Comparison of ENCODE assay signal across 2 cellular contexts in the genomic region with DNA sequence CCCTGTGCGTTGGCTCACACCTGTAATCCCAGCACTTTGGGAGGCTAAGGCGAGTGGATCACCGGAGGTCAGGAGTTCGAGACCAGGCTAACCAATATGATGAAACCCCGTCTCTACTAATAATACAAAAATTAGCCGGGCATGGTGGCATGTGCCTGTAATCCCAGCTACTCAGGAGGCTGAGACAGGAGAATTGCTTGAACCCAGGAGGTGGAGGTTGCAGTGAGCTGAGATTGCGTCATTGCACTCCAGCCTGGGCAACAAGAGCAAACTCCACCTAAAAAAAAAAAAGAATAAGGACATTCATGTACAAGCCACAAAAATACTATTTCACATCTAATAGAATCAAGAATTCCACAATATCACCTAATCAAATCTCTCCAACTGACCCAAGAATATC.
A peak's percentile ranks its signal among the peaks of the same experiment; 100 is the strongest.
TF ChIP-seq lines count a peak whose summit lies in the region.
"Not testable (repeated sequence)": the region's sequence is repeated elsewhere in the genome, so short reads cannot be mapped to it uniquely, and the experiment has no call there.

No MANE protein-coding gene starts in this region.

TF ChIP-seq in A549, 52 proteins besides CTCF, POLR2A, EP300 and RAD21:
- peak; percentile 30 to 46; a peak in 2 of 4 replicates for TF ChIP-seq CEBPB (IDR thresholded peaks at IDR 0.05)

TF ChIP-seq in HepG2, 621 proteins besides CTCF, POLR2A, EP300 and RAD21:
- TF ChIP-seq ATF7 (IDR thresholded peaks at IDR 0.05) = peak; percentile 42; the same call in 1 of the 2 replicates
- TF ChIP-seq ATF7 (CRISPR knock-in tag; IDR thresholded peaks at IDR 0.05) = not testable (repeated sequence)
- TF ChIP-seq, protein P1, sequence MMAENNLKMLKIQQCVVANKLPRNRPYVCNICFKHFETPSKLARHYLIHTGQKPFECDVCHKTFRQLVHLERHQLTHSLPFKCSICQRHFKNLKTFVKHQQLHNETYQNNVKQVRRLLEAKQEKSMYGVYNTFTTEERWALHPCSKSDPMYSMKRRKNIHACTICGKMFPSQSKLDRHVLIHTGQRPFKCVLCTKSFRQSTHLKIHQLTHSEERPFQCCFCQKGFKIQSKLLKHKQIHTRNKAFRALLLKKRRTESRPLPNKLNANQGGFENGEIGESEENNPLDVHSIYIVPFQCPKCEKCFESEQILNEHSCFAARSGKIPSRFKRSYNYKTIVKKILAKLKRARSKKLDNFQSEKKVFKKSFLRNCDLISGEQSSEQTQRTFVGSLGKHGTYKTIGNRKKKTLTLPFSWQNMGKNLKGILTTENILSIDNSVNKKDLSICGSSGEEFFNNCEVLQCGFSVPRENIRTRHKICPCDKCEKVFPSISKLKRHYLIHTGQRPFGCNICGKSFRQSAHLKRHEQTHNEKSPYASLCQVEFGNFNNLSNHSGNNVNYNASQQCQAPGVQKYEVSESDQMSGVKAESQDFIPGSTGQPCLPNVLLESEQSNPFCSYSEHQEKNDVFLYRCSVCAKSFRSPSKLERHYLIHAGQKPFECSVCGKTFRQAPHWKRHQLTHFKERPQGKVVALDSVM (CRISPR knock-in tag; IDR thresholded peaks at IDR 0.05) = peak; percentile 95
- TF ChIP-seq ZMYM3 (CRISPR knock-in tag; IDR thresholded peaks at IDR 0.05) = peak; percentile 62; the same call in 1 of the 2 replicates
- peak; percentile 76 for TF ChIP-seq CEBPG (CRISPR knock-in tag; IDR thresholded peaks at IDR 0.05)
